25 cellular contexts compared by ENCODE assay signal in genomic region chr2:105537466-105537865, GRCh38.
A peak's percentile ranks its signal among the peaks of the same experiment; 100 is the strongest.
DNase-seq lines count a peak whose midpoint lies in the region; ATAC-seq and TF ChIP-seq lines count a peak whose summit lies in the region.
"Had no signal": no experiment of that assay in that cellular context is flagged by ENCODE, and none has a peak within 500 bp of the region (broad histone marks: within the 10 kb centered on the region; RNA-seq: fewer than 3 reads in every experiment).

No MANE protein-coding gene starts in this region.

- H3K9ac ChIP-seq in mammary epithelial cell (ENCODE audit: insufficient read depth, low read length): no peak overlapping the region
- H3K9ac ChIP-seq in neuronal stem cell (ENCODE audit: low read depth, low read length, poor library complexity): no peak overlapping the region
- H3K9ac ChIP-seq: KMS-11 had no signal

- TF ChIP-seq POLR2A in esophagus muscularis mucosa (IDR thresholded peaks at IDR 0.05; ENCODE audit: low read depth): no peak

- no peaks in the 10 kb centered on the region for H3K9me3 ChIP-seq in mammary epithelial cell (replicated peaks; ENCODE audit: insufficient read depth, low read length)
- no peaks in the 10 kb centered on the region for H3K9me3 ChIP-seq in esophagus muscularis mucosa
- H3K9me3 ChIP-seq in neuronal stem cell (replicated peaks in 1 of 2; ENCODE audit: control insufficient read depth in 2 of 2, insufficient read depth in 1 of 2, low read depth in 1 of 2, low read length in 2 of 2): no peaks in the 10 kb centered on the region
- H3K9me3 ChIP-seq: A549, Caco-2 had no signal

- no peak overlapping the region for H2AK5ac ChIP-seq in neuronal stem cell (ENCODE audit: low read depth, low read length)

- H3K79me2 ChIP-seq in mammary epithelial cell (ENCODE audit: insufficient read depth, low read length): no peaks in the 10 kb centered on the region

- dilution Hi-C loops in mammary epithelial cell (cut with HindIII; ENCODE audit: low sequenced_read_pairs): no loop called here

- intact Hi-C loops in mammary epithelial cell (cut with micrococcal nuclease): no loop called here
- intact Hi-C loops in esophagus muscularis mucosa (cut with DNase I): no loop called here
- intact Hi-C loops in sciatic nerve (cut with DNase I): no loop called here

- DNase-seq in HPDE6-E6E7 (ENCODE audit: extremely low spot score) (peak; percentile 55), mammary epithelial cell (peak; percentile 73), esophagus muscularis mucosa (ENCODE audit: extremely low spot score) (peak; percentile 87), neuronal stem cell (ENCODE audit: low spot score) (no peak), sciatic nerve (ENCODE audit: low spot score) (no peak)
- no peak for DNase-seq in activated naive CD4-positive, alpha-beta T cell treated with anti-CD3 and anti-CD28 coated beads, Interleukin-2, amount 50 U/mL, for 16 hours
- DNase-seq: C1 segment of cervical spinal cord; Caco-2; CD8-positive, alpha-beta T cell; GOT3; HCEC 1CT; NCI-H1048; NCI-H1417; NCI-H1694; NCI-H2081; NCI-H446 treated with DMSO at 0.1 percent for 48 hours; NCI-H526; NCI-H82; NK-92 treated with Interleukin-12 subunit alpha and Interleukin-12 subunit beta, amount 100 ng/mL, for 24 hours; PC-9; SHP77 had no signal

- H4K20me1 ChIP-seq in mammary epithelial cell (ENCODE audit: insufficient read depth, low read length): no peaks in the 10 kb centered on the region

- H3K4me3 ChIP-seq in mammary epithelial cell (replicated peaks in 1 of 3; ENCODE audit: insufficient read depth in 1 of 3, low read depth in 2 of 3, low read length in 3 of 3) (no peak overlapping the region), esophagus muscularis mucosa (no peak overlapping the region), neuronal stem cell (ENCODE audit: low read length in 2 of 2) (no peak overlapping the region)
- H3K4me3 ChIP-seq: A549, PC-9 had no signal

- no peak overlapping the region for H4K8ac ChIP-seq in neuronal stem cell (ENCODE audit: low read depth, low read length)

- TF ChIP-seq EP300 in esophagus muscularis mucosa (IDR thresholded peaks at IDR 0.05): no peak

- H2BK5ac ChIP-seq in neuronal stem cell (ENCODE audit: low read length): no peak overlapping the region

- no peaks in the 10 kb centered on the region for H3K79me1 ChIP-seq in neuronal stem cell (ENCODE audit: low read depth, low read length)

- H3K18ac ChIP-seq in neuronal stem cell (ENCODE audit: low read length): no peak overlapping the region

- in situ Hi-C loops in mammary epithelial cell (cut with MboI; ENCODE audit: low sequenced_read_pairs in 2 of 2): loop anchor here (10.0 to 25.0 kb wide), 2 partner anchors 163 to 425 kb away; no protein-coding TSS in a partner anchor

- H3K36me3 ChIP-seq in mammary epithelial cell (ENCODE audit: insufficient read depth, low read length): no peaks in the 10 kb centered on the region
- no peaks in the 10 kb centered on the region for H3K36me3 ChIP-seq in esophagus muscularis mucosa
- H3K36me3 ChIP-seq in neuronal stem cell (replicated peaks in 1 of 2; ENCODE audit: control insufficient read depth in 2 of 2, insufficient read depth in 2 of 2, low read length in 2 of 2): no peaks in the 10 kb centered on the region

- peak overlapping the region; percentile 57 for H3K14ac ChIP-seq in neuronal stem cell (ENCODE audit: low read length)

- H3K23ac ChIP-seq in neuronal stem cell (ENCODE audit: low read depth, low read length, poor library complexity): no peak overlapping the region

- peak overlapping the region; percentile 41 for H2AFZ ChIP-seq in mammary epithelial cell (ENCODE audit: low read depth, low read length)
- no peak overlapping the region for H2AFZ ChIP-seq in neuronal stem cell (ENCODE audit: low read length)
- H2AFZ ChIP-seq: PC-9 had no signal

- CTCF ChIA-PET in mammary epithelial cell (lab: Charles Lee; ENCODE audit: low non-redundant PET): no interaction called here

- no TSS peak for BruUV-seq in mammary epithelial cell (replicated peaks; lab: Mats Ljungman, UMichigan)

- H2BK15ac ChIP-seq in neuronal stem cell (ENCODE audit: low read length): no peak overlapping the region

- H3K27ac ChIP-seq in mammary epithelial cell (ENCODE audit: insufficient read depth, low read depth, low read length): peak overlapping the region; percentile 8
- H3K27ac ChIP-seq in esophagus muscularis mucosa (replicated peaks in 1 of 4): no peak overlapping the region
- H3K27ac ChIP-seq in neuronal stem cell (replicated peaks; ENCODE audit: low read length): no peak overlapping the region
- H3K27ac ChIP-seq: A549, KMS-11, PC-9 had no signal

- ATAC-seq in GM18520 (IDR thresholded peaks at IDR 0.05; ENCODE audit: unreplicated experiment): no peak
- ATAC-seq in sciatic nerve: no peak
- ATAC-seq in GM18511 (IDR thresholded peaks at IDR 0.05; ENCODE audit: unreplicated experiment): no peak
- ATAC-seq: CD8-positive, alpha-beta T cell had no signal

- H3K4ac ChIP-seq in neuronal stem cell (ENCODE audit: low read length): no peak overlapping the region

- H4K91ac ChIP-seq in neuronal stem cell (ENCODE audit: low read depth, low read length, poor library complexity): no peak overlapping the region

- TF ChIP-seq CTCF in mammary epithelial cell (conservative IDR thresholded peaks at IDR 0.05 in 1 of 2, IDR thresholded peaks at IDR 0.05 in 1 of 2; ENCODE audit: extremely low read depth in 1 of 2, insufficient read depth in 1 of 2, low read depth in 1 of 2, low read length in 2 of 2) (no peak), esophagus muscularis mucosa (IDR thresholded peaks at IDR 0.05) (no peak)

- no peak overlapping the region for H2BK120ac ChIP-seq in neuronal stem cell (ENCODE audit: low read depth, low read length)

- no peak overlapping the region for H2BK12ac ChIP-seq in neuronal stem cell (ENCODE audit: low read length)

- H3K4me2 ChIP-seq in mammary epithelial cell (ENCODE audit: insufficient read depth, low read depth, low read length) (peak overlapping the region; percentile 45), neuronal stem cell (ENCODE audit: insufficient read depth, low read length, poor library complexity, severe bottlenecking) (no peak overlapping the region)
- H3K4me2 ChIP-seq: A549, KMS-11, PC-9 had no signal

- H3K4me1 ChIP-seq in mammary epithelial cell (ENCODE audit: insufficient read depth, low read length) (peaks cover 42% of the 10 kb centered on the region), esophagus muscularis mucosa (no peaks in the 10 kb centered on the region), neuronal stem cell (ENCODE audit: control insufficient read depth in 2 of 2, insufficient read depth in 1 of 2, low read depth in 1 of 2, low read length in 2 of 2) (no peaks in the 10 kb centered on the region)
- H3K4me1 ChIP-seq: A549 had no signal

- WGBS in mammary epithelial cell (ENCODE audit: low coverage, missing lambda C conversion rate): 0% methylated on average over 7 of the region's 7 CpGs
- WGBS in esophagus muscularis mucosa: 87% methylated on average over 7 of the region's 7 CpGs
- WGBS in neuronal stem cell (ENCODE audit: extremely low coverage in 2 of 2, insufficient read length in 2 of 2, insufficient replicate concordance in 1 of 2), 2 donors: no CpG with 5 or more reads among the region's 7 CpGs

- H3K27me3 ChIP-seq in mammary epithelial cell (ENCODE audit: insufficient read depth, low read length) (no peaks in the 10 kb centered on the region), esophagus muscularis mucosa (peaks cover 0 to 9% (median 0%) of the 10 kb centered on the region in 4 donors), neuronal stem cell (ENCODE audit: control insufficient read depth in 3 of 3, insufficient read depth in 3 of 3, low read depth in 1 of 3, low read length in 3 of 3) (peaks cover 0 to 18% (median 0%) of the 10 kb centered on the region in 3 experiments)

Comparison
In these comparisons a context has a peak if more than half of its experiments do, and no peak if none do; other contexts are left out.
1. DNase-seq: peak in HPDE6-E6E7 (single experiment), mammary epithelial cell (single experiment) and esophagus muscularis mucosa (single experiment); none in neuronal stem cell (single experiment), sciatic nerve (single experiment) and activated naive CD4-positive, alpha-beta T cell treated with anti-CD3 and anti-CD28 coated beads, Interleukin-2, amount 50 U/mL, for 16 hours (single experiment).